28 cellular contexts compared by ENCODE assay signal in genomic region chr18:55390898-55391297, GRCh38.
"Had no signal": no experiment of that assay in that cellular context is flagged by ENCODE, and none has a peak within 500 bp of the region (broad histone marks: within the 10 kb centered on the region; RNA-seq: fewer than 3 reads in every experiment).

No MANE protein-coding gene starts in this region.

- H3K9me3 ChIP-seq: neutrophil, ovary, prostate gland, tibial artery had no signal

- H3K36me3 ChIP-seq: brain microvascular endothelial cell, neutrophil, ovary, prostate gland, tibial artery, WERI-Rb-1 had no signal

- H3K27me3 Mint-ChIP-seq: activated CD4-positive, alpha-beta T cell treated with anti-CD3 and anti-CD28 coated beads, Interleukin-2, amount 10 ng/mL, durations not matched to agents 7 days and 5 days; activated CD8-positive, alpha-beta memory T cell treated with anti-CD3 and anti-CD28 coated beads, Interleukin-2, amount 10 ng/mL, durations not matched to agents 7 days and 5 days; activated CD8-positive, alpha-beta T cell treated with anti-CD3 and anti-CD28 coated beads for 36 hours; memory B cell; stimulated activated naive CD8-positive, alpha-beta T cell treated with anti-CD3 and anti-CD28 coated beads, Interleukin-15, amount 100 ng/mL, for 72 hours; T-cell had no signal

- H3K4me1 Mint-ChIP-seq: activated CD4-positive, alpha-beta T cell treated with anti-CD3 and anti-CD28 coated beads, Interleukin-2, amount 10 ng/mL, durations not matched to agents 7 days and 5 days; activated CD8-positive, alpha-beta memory T cell treated with anti-CD3 and anti-CD28 coated beads, Interleukin-2, amount 10 ng/mL, durations not matched to agents 7 days and 5 days; memory B cell; naive thymus-derived CD8-positive, alpha-beta T cell; stimulated activated naive CD8-positive, alpha-beta T cell treated with anti-CD3 and anti-CD28 coated beads, Interleukin-15, amount 100 ng/mL, for 72 hours; T-cell had no signal

- H3K9me3 Mint-ChIP-seq: activated CD4-positive, alpha-beta T cell treated with anti-CD3 and anti-CD28 coated beads, Interleukin-2, amount 10 ng/mL, durations not matched to agents 7 days and 5 days; activated CD8-positive, alpha-beta T cell treated with anti-CD3 and anti-CD28 coated beads for 36 hours; activated T-helper 1 cell treated with anti-CD3 and anti-CD28 coated beads, Interleukin-12 subunit alpha, Interleukin-12 subunit beta, Interleukin-2, Interleukin-4 antibody, amounts not matched to agents 30 ng/mL and 10 ng/mL and 1 ng/mL, durations not matched to agents 14 hours and 24 hours and 36 hours; memory B cell; naive thymus-derived CD8-positive, alpha-beta T cell; stimulated activated naive CD8-positive, alpha-beta T cell treated with anti-CD3 and anti-CD28 coated beads, Interleukin-15, amount 100 ng/mL, for 72 hours; T-cell had no signal

- H3K36me3 Mint-ChIP-seq: activated CD8-positive, alpha-beta memory T cell treated with anti-CD3 and anti-CD28 coated beads, Interleukin-2, amount 10 ng/mL, durations not matched to agents 7 days and 5 days; activated naive CD4-positive, alpha-beta T cell treated with anti-CD3 and anti-CD28 coated beads, Interleukin-2, amount 50 U/mL, for 72 hours; naive thymus-derived CD8-positive, alpha-beta T cell; T-cell had no signal

- DNase-seq: activated CD4-positive, alpha-beta T cell treated with anti-CD3 and anti-CD28 coated beads, Interleukin-2, amount 10 ng/mL, durations not matched to agents 7 days and 5 days; activated CD4-positive, CD25-positive, alpha-beta regulatory T cell treated with anti-CD3 and anti-CD28 coated beads, Interleukin-2, amount 50 U/mL, for 72 hours; activated CD8-positive, alpha-beta memory T cell treated with anti-CD3 and anti-CD28 coated beads, Interleukin-2, amount 10 ng/mL, durations not matched to agents 7 days and 5 days; activated CD8-positive, alpha-beta T cell treated with anti-CD3 and anti-CD28 coated beads for 36 hours; activated gamma-delta T cell; activated T-cell treated with anti-CD3 and anti-CD28 coated beads for 4 hours; aorta; brain microvascular endothelial cell; central memory CD4-positive, alpha-beta T cell; dermis blood vessel endothelial cell; effector memory CD4-positive, alpha-beta T cell; head of caudate nucleus; hypothalamus; left colon; naive thymus-derived CD8-positive, alpha-beta T cell; ovary; right cardiac atrium; stimulated activated CD4-positive, alpha-beta T cell treated with anti-CD3 and anti-CD28 coated beads, Interleukin-12 subunit alpha, Interleukin-12 subunit beta, amount 100 ng/mL, for 4 hours; stimulated activated naive CD8-positive, alpha-beta T cell treated with anti-CD3 and anti-CD28 coated beads, Interleukin-15, amount 100 ng/mL, for 72 hours; T-cell; tibial artery; WERI-Rb-1 had no signal

- ATAC-seq: activated CD8-positive, alpha-beta memory T cell treated with anti-CD3 and anti-CD28 coated beads, Interleukin-2, amount 10 ng/mL, durations not matched to agents 7 days and 5 days; activated CD8-positive, alpha-beta T cell treated with anti-CD3 and anti-CD28 coated beads for 36 hours; activated naive CD4-positive, alpha-beta T cell treated with anti-CD3 and anti-CD28 coated beads, Interleukin-2, amount 50 U/mL, for 72 hours; esophagus mucosa; left colon; naive thymus-derived CD8-positive, alpha-beta T cell; right cardiac atrium; stimulated activated naive CD8-positive, alpha-beta T cell treated with anti-CD3 and anti-CD28 coated beads, Interleukin-15, amount 100 ng/mL, for 72 hours; T-cell had no signal

- H3K4me3 ChIP-seq: ovary, prostate gland, tibial artery had no signal

- H3K27ac Mint-ChIP-seq: activated CD4-positive, alpha-beta T cell treated with anti-CD3 and anti-CD28 coated beads, Interleukin-2, amount 10 ng/mL, durations not matched to agents 7 days and 5 days; activated CD8-positive, alpha-beta memory T cell treated with anti-CD3 and anti-CD28 coated beads, Interleukin-2, amount 10 ng/mL, durations not matched to agents 7 days and 5 days; activated CD8-positive, alpha-beta T cell treated with anti-CD3 and anti-CD28 coated beads for 36 hours; activated naive CD4-positive, alpha-beta T cell treated with anti-CD3 and anti-CD28 coated beads, Interleukin-2, amount 50 U/mL, for 72 hours; activated T-helper 1 cell treated with anti-CD3 and anti-CD28 coated beads, Interleukin-12 subunit alpha, Interleukin-12 subunit beta, Interleukin-2, Interleukin-4 antibody, amounts not matched to agents 30 ng/mL and 10 ng/mL and 1 ng/mL, durations not matched to agents 14 hours and 24 hours and 36 hours; memory B cell; naive thymus-derived CD8-positive, alpha-beta T cell; stimulated activated naive CD8-positive, alpha-beta T cell treated with anti-CD3 and anti-CD28 coated beads, Interleukin-15, amount 100 ng/mL, for 72 hours; T-cell had no signal

- H3K4me1 ChIP-seq: prostate gland had no signal

- H3K27me3 ChIP-seq: brain microvascular endothelial cell, neutrophil, ovary, tibial artery had no signal

- H3K4me3 Mint-ChIP-seq: activated CD4-positive, alpha-beta T cell treated with anti-CD3 and anti-CD28 coated beads, Interleukin-2, amount 10 ng/mL, durations not matched to agents 7 days and 5 days; activated CD8-positive, alpha-beta memory T cell treated with anti-CD3 and anti-CD28 coated beads, Interleukin-2, amount 10 ng/mL, durations not matched to agents 7 days and 5 days; activated CD8-positive, alpha-beta T cell treated with anti-CD3 and anti-CD28 coated beads for 36 hours; activated T-helper 1 cell treated with anti-CD3 and anti-CD28 coated beads, Interleukin-12 subunit alpha, Interleukin-12 subunit beta, Interleukin-2, Interleukin-4 antibody, amounts not matched to agents 30 ng/mL and 10 ng/mL and 1 ng/mL, durations not matched to agents 14 hours and 24 hours and 36 hours; memory B cell; naive thymus-derived CD8-positive, alpha-beta T cell; stimulated activated naive CD8-positive, alpha-beta T cell treated with anti-CD3 and anti-CD28 coated beads, Interleukin-15, amount 100 ng/mL, for 72 hours; T-cell had no signal

- H3K27ac ChIP-seq: brain microvascular endothelial cell, neutrophil, ovary, prostate gland, tibial artery, WERI-Rb-1 had no signal
